In the genomic region with DNA sequence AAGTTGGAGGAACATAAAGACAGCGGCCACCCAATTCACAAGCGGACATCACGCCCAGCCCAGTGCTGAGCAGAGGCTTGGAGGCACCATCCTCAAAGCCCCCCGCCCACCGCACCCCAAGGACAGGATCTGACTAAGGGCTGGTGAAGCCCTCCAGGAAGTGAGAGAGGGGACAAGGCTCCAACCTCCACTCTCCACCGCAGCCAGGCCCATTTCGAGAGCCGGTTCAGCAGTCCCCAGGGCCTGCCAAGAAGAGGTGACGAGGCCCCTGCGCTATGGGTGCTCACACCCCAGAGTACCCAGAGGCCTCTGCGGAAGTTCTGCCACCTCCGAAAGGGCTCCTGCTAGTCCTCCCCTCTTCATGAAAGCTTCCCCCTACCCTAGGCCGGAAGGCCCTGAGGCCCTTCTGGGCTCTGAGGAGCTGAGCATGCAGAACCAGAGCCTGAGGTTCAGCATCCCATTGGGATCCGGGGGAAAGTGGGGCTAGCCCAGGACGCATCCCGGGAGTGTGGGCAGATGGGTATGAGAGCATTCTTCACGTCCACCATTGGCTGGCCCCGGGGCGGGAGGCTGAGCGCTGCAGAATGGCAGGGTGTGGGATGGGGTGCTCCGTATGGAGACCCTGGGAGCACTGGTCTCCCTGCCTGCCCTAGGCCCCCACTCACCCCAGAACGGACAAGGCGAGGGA, we compare ENCODE assay signal across 11 cellular contexts. TPM values are rescaled to one million over a fixed set of nuclear protein-coding genes. Genes with fewer than 3 reads are reported as not detected.
A peak's percentile ranks its signal among the peaks of the same experiment; 100 is the strongest.
DNase-seq lines count a peak whose midpoint lies in the region; ATAC-seq and TF ChIP-seq lines count a peak whose summit lies in the region.
"Had no signal": no experiment of that assay in that cellular context is flagged by ENCODE, and none has a peak within 500 bp of the region (broad histone marks: within the 10 kb centered on the region; RNA-seq: fewer than 3 reads in every experiment).

No MANE protein-coding gene starts in this region.

- no peak overlapping the region for H3K27ac ChIP-seq in skeletal muscle tissue (ENCODE audit: low read depth, low read length)

- peak overlapping the region; percentile 77 for H3K4me3 ChIP-seq in iPS-15b (ENCODE audit: low read depth, low read length)
- H3K4me3 ChIP-seq in skeletal muscle tissue (ENCODE audit: low read length in 3 of 3) = peak overlapping the region in 2 of 3 donors; percentile 60 to 63

- intact Hi-C loops in activated CD8-positive, alpha-beta T cell treated with anti-CD3 and anti-CD28 coated beads for 36 hours (cut with micrococcal nuclease) = no loop called here
- intact Hi-C loops in activated CD4-positive, alpha-beta memory T cell treated with anti-CD3 and anti-CD28 coated beads for 36 hours (cut with micrococcal nuclease) = no loop called here

- H3K9ac ChIP-seq in iPS-15b (ENCODE audit: low read depth, low read length) (no peak overlapping the region), skeletal muscle tissue (ENCODE audit: low read depth in 1 of 3, low read length in 3 of 3) (peak overlapping the region in 2 of 3 donors; percentile 32 to 40)

- POLR2A ChIA-PET in activated CD8-positive, alpha-beta T cell treated with anti-CD3 and anti-CD28 coated beads for 36 hours (lab: Charles Lee) = no interaction called here
- POLR2A ChIA-PET in activated CD8-positive, alpha-beta T cell treated with anti-CD3 and anti-CD28 coated beads, Interleukin-2, amount 10 ng/mL, durations not matched to agents 7 days and 5 days (lab: Charles Lee) = no interaction called here
- POLR2A ChIA-PET in T-cell (lab: Charles Lee) = no interaction called here
- POLR2A ChIA-PET in activated CD4-positive, alpha-beta memory T cell treated with anti-CD3 and anti-CD28 coated beads for 36 hours (lab: Charles Lee) = no interaction called here

- peaks cover 66% of the 10 kb centered on the region for H3K27me3 Mint-ChIP-seq in activated CD8-positive, alpha-beta T cell treated with anti-CD3 and anti-CD28 coated beads for 36 hours
- peaks cover 75% of the 10 kb centered on the region for H3K27me3 Mint-ChIP-seq in activated CD8-positive, alpha-beta T cell treated with anti-CD3 and anti-CD28 coated beads, Interleukin-2, amount 10 ng/mL, durations not matched to agents 7 days and 5 days (ENCODE audit: low read depth)
- H3K27me3 Mint-ChIP-seq in T-cell = peaks cover 42 to 73% of the 10 kb centered on the region in 2 donors
- peaks cover 69% of the 10 kb centered on the region for H3K27me3 Mint-ChIP-seq in activated CD4-positive, alpha-beta memory T cell treated with anti-CD3 and anti-CD28 coated beads for 36 hours

- no peaks in the 10 kb centered on the region for H3K36me3 Mint-ChIP-seq in activated CD8-positive, alpha-beta T cell treated with anti-CD3 and anti-CD28 coated beads for 36 hours (ENCODE audit: low read depth)
- no peaks in the 10 kb centered on the region for H3K36me3 Mint-ChIP-seq in activated CD8-positive, alpha-beta T cell treated with anti-CD3 and anti-CD28 coated beads, Interleukin-2, amount 10 ng/mL, durations not matched to agents 7 days and 5 days (ENCODE audit: low read depth)
- H3K36me3 Mint-ChIP-seq in T-cell = no peaks in the 10 kb centered on the region
- H3K36me3 Mint-ChIP-seq in activated CD4-positive, alpha-beta memory T cell treated with anti-CD3 and anti-CD28 coated beads for 36 hours = no peaks in the 10 kb centered on the region

- DNase-seq in activated CD8-positive, alpha-beta T cell treated with anti-CD3 and anti-CD28 coated beads for 36 hours = no peak
- no peak for DNase-seq in activated CD8-positive, alpha-beta T cell treated with anti-CD3 and anti-CD28 coated beads, Interleukin-2, amount 10 ng/mL, durations not matched to agents 7 days and 5 days
- DNase-seq in T-cell = no peak
- DNase-seq in NCI-H146 treated with DMSO at 0.1 percent for 48 hours (lab: John Stamatoyannopoulos, UW; ENCODE audit: unreplicated experiment) = no peak
- no peak for DNase-seq in activated CD4-positive, alpha-beta memory T cell treated with anti-CD3 and anti-CD28 coated beads for 36 hours
- DNase-seq: amniotic stem cell had no signal

- peak overlapping the region; percentile 43 for H3K4me3 Mint-ChIP-seq in activated CD8-positive, alpha-beta T cell treated with anti-CD3 and anti-CD28 coated beads for 36 hours
- no peak overlapping the region for H3K4me3 Mint-ChIP-seq in activated CD8-positive, alpha-beta T cell treated with anti-CD3 and anti-CD28 coated beads, Interleukin-2, amount 10 ng/mL, durations not matched to agents 7 days and 5 days
- peak overlapping the region; percentile 53 to 78 (median 54) for H3K4me3 Mint-ChIP-seq in T-cell
- H3K4me3 Mint-ChIP-seq in activated CD4-positive, alpha-beta memory T cell treated with anti-CD3 and anti-CD28 coated beads for 36 hours = no peak overlapping the region

- H3K9me3 ChIP-seq in iPS-15b (ENCODE audit: control insufficient read depth, insufficient read depth, low read length) (no peaks in the 10 kb centered on the region), skeletal muscle tissue (ENCODE audit: control insufficient read depth in 3 of 3, low read length in 3 of 3) (no peaks in the 10 kb centered on the region)

- no peak overlapping the region for H3K27ac Mint-ChIP-seq in activated CD8-positive, alpha-beta T cell treated with anti-CD3 and anti-CD28 coated beads for 36 hours
- H3K27ac Mint-ChIP-seq in activated CD8-positive, alpha-beta T cell treated with anti-CD3 and anti-CD28 coated beads, Interleukin-2, amount 10 ng/mL, durations not matched to agents 7 days and 5 days = no peak overlapping the region
- no peak overlapping the region for H3K27ac Mint-ChIP-seq in T-cell
- H3K27ac Mint-ChIP-seq in activated CD4-positive, alpha-beta memory T cell treated with anti-CD3 and anti-CD28 coated beads for 36 hours = no peak overlapping the region

- TF ChIP-seq CTCF in activated CD8-positive, alpha-beta T cell treated with anti-CD3 and anti-CD28 coated beads for 36 hours (IDR thresholded peaks at IDR 0.05) = no peak

- no peaks in the 10 kb centered on the region for H3K9me3 Mint-ChIP-seq in activated CD8-positive, alpha-beta T cell treated with anti-CD3 and anti-CD28 coated beads for 36 hours
- H3K9me3 Mint-ChIP-seq in activated CD8-positive, alpha-beta T cell treated with anti-CD3 and anti-CD28 coated beads, Interleukin-2, amount 10 ng/mL, durations not matched to agents 7 days and 5 days (ENCODE audit: insufficient read depth) = no peaks in the 10 kb centered on the region
- H3K9me3 Mint-ChIP-seq in T-cell = no peaks in the 10 kb centered on the region
- no peaks in the 10 kb centered on the region for H3K9me3 Mint-ChIP-seq in activated CD4-positive, alpha-beta memory T cell treated with anti-CD3 and anti-CD28 coated beads for 36 hours

- H3K4me1 Mint-ChIP-seq in activated CD8-positive, alpha-beta T cell treated with anti-CD3 and anti-CD28 coated beads for 36 hours (ENCODE audit: low read depth) = peaks cover 11% of the 10 kb centered on the region
- peaks cover 11% of the 10 kb centered on the region for H3K4me1 Mint-ChIP-seq in activated CD8-positive, alpha-beta T cell treated with anti-CD3 and anti-CD28 coated beads, Interleukin-2, amount 10 ng/mL, durations not matched to agents 7 days and 5 days (ENCODE audit: low read depth)
- peaks cover 14 to 28% (median 17%) of the 10 kb centered on the region in 3 donors for H3K4me1 Mint-ChIP-seq in T-cell
- H3K4me1 Mint-ChIP-seq in activated CD4-positive, alpha-beta memory T cell treated with anti-CD3 and anti-CD28 coated beads for 36 hours (ENCODE audit: low read depth) = peaks cover 12% of the 10 kb centered on the region

- H3K27me3 ChIP-seq in iPS-15b (ENCODE audit: control insufficient read depth, insufficient read depth, low read length) = peaks cover 22% of the 10 kb centered on the region
- peaks cover 58 to 78% (median 66%) of the 10 kb centered on the region in 3 donors for H3K27me3 ChIP-seq in skeletal muscle tissue (ENCODE audit: control insufficient read depth in 3 of 3, insufficient read depth in 3 of 3, low read length in 3 of 3)

- no peak for ATAC-seq in activated CD8-positive, alpha-beta T cell treated with anti-CD3 and anti-CD28 coated beads for 36 hours
- ATAC-seq in activated CD8-positive, alpha-beta T cell treated with anti-CD3 and anti-CD28 coated beads, Interleukin-2, amount 10 ng/mL, durations not matched to agents 7 days and 5 days = no peak
- no peak for ATAC-seq in T-cell (replicated peaks in 1 of 4)
- no peak for ATAC-seq in HG03565 (IDR thresholded peaks at IDR 0.05; ENCODE audit: unreplicated experiment)

- CTCF ChIA-PET in activated CD8-positive, alpha-beta T cell treated with anti-CD3 and anti-CD28 coated beads for 36 hours (lab: Charles Lee) = interaction anchor here (0.7 to 2.3 kb wide), 6 partner anchors 11 to 430 kb away, joined by 3 to 9 read pairs (median 4); no protein-coding TSS in a partner anchor
- CTCF ChIA-PET in activated CD8-positive, alpha-beta T cell treated with anti-CD3 and anti-CD28 coated beads, Interleukin-2, amount 10 ng/mL, durations not matched to agents 7 days and 5 days (lab: Charles Lee) = no interaction called here
- CTCF ChIA-PET in T-cell (lab: Charles Lee) = interaction anchor here in 1 of 2 donors (0.5 kb wide), 1 partner anchor 562 kb away, joined by 3 read pairs; no protein-coding TSS in a partner anchor
- CTCF ChIA-PET in activated CD4-positive, alpha-beta memory T cell treated with anti-CD3 and anti-CD28 coated beads for 36 hours (lab: Charles Lee) = interaction anchor here (0.8 kb wide), 1 partner anchor 88 kb away, joined by 5 read pairs; no protein-coding TSS in a partner anchor

- H3K36me3 ChIP-seq in iPS-15b (ENCODE audit: control insufficient read depth, insufficient read depth, low read length) (no peaks in the 10 kb centered on the region), skeletal muscle tissue (ENCODE audit: control insufficient read depth in 3 of 3, insufficient read depth in 3 of 3, low read length in 3 of 3) (no peaks in the 10 kb centered on the region)

- H3K4me1 ChIP-seq in iPS-15b (ENCODE audit: control insufficient read depth, insufficient read depth, low read length) = peaks cover 17% of the 10 kb centered on the region
- H3K4me1 ChIP-seq in skeletal muscle tissue (ENCODE audit: control insufficient read depth in 3 of 3, insufficient read depth in 3 of 3, low read length in 3 of 3) = peaks cover 23 to 36% (median 34%) of the 10 kb centered on the region in 3 donors

RNA-seq across cellular contexts. Expression of a gene that starts 2.5 kb away (rescaled TPM):
- under 1 TPM; 0.11 to 0.14 TPM for total RNA-seq in activated CD8-positive, alpha-beta T cell treated with anti-CD3 and anti-CD28 coated beads for 36 hours
- total RNA-seq in activated CD8-positive, alpha-beta T cell treated with anti-CD3 and anti-CD28 coated beads, Interleukin-2, amount 10 ng/mL, durations not matched to agents 7 days and 5 days = not detected
- under 1 TPM in 4 of 5 donors, not detected in 1; 0.10 to 0.38 (median 0.21) TPM for total RNA-seq in T-cell
- total RNA-seq in skeletal muscle tissue = 1.6 TPM
- total RNA-seq in activated CD4-positive, alpha-beta memory T cell treated with anti-CD3 and anti-CD28 coated beads for 36 hours = under 1 TPM in 1 of 2 experiments, not detected in 1; 0.05 TPM
- total RNA-seq: epithelial cell of proximal tubule, left colon had no signal

Comparison
In these comparisons a context has a peak if more than half of its experiments do, and no peak if none do; other contexts are left out.
1. H3K4me3 Mint-ChIP-seq: peak in activated CD8-positive, alpha-beta T cell treated with anti-CD3 and anti-CD28 coated beads for 36 hours (single experiment) and T-cell (3 of 3); none in activated CD8-positive, alpha-beta T cell treated with anti-CD3 and anti-CD28 coated beads, Interleukin-2, amount 10 ng/mL, durations not matched to agents 7 days and 5 days (single experiment) and activated CD4-positive, alpha-beta memory T cell treated with anti-CD3 and anti-CD28 coated beads for 36 hours (single experiment).